Comparison of ENCODE assay signal across 19 cellular contexts in genomic region chr11:19779740-19780139, GRCh38.
"Had no signal": no experiment of that assay in that cellular context is flagged by ENCODE, and none has a peak within 500 bp of the region (broad histone marks: within the 10 kb centered on the region; RNA-seq: fewer than 3 reads in every experiment).

No MANE protein-coding gene starts in this region.

- DNase-seq: activated CD4-positive, alpha-beta T cell treated with anti-CD3 and anti-CD28 coated beads, Interleukin-2, amount 10 ng/mL, durations not matched to agents 24 days and 14 days; activated CD8-positive, alpha-beta memory T cell treated with anti-CD3 and anti-CD28 coated beads, Interleukin-2, amount 50 U/mL, for 4 hours; activated CD8-positive, alpha-beta T cell treated with anti-CD3 and anti-CD28 coated beads, Interleukin-2, amount 10 ng/mL, durations not matched to agents 7 days and 5 days; activated gamma-delta T cell; activated T-cell treated with anti-CD3 and anti-CD28 coated beads, Interleukin-2, amount 50 U/mL, for 48 hours; amniotic stem cell; central memory CD4-positive, alpha-beta T cell; effector CD8-positive, alpha-beta T cell; esophagus squamous epithelium; hypothalamus; left colon; lower lobe of right lung; midbrain; stimulated activated CD4-positive, alpha-beta T cell treated with anti-CD3 and anti-CD28 coated beads, Interleukin-12 subunit alpha, Interleukin-12 subunit beta, amount 100 ng/mL, for 4 hours; stimulated activated CD4-positive, alpha-beta T cell treated with anti-CD3 and anti-CD28 coated beads, Interleukin-2, amount 100 ng/mL, for 24 hours; T-helper 17 cell had no signal

- H3K27ac ChIP-seq: esophagus squamous epithelium, lower lobe of right lung had no signal

- H3K9me3 ChIP-seq: esophagus squamous epithelium, lower lobe of right lung, thoracic aorta had no signal

- ATAC-seq: activated CD8-positive, alpha-beta T cell treated with anti-CD3 and anti-CD28 coated beads, Interleukin-2, amount 10 ng/mL, durations not matched to agents 7 days and 5 days; activated naive CD4-positive, alpha-beta T cell treated with anti-CD3 and anti-CD28 coated beads, Interleukin-2, amount 50 U/mL, for 72 hours; left colon; T-helper 17 cell had no signal

- H3K36me3 ChIP-seq: esophagus squamous epithelium, lower lobe of right lung, thoracic aorta had no signal

- H3K4me3 ChIP-seq: esophagus squamous epithelium, lower lobe of right lung, thoracic aorta had no signal

- H3K4me1 ChIP-seq: lower lobe of right lung had no signal

- FAIRE-seq: endothelial cell of umbilical vein had no signal
